22 cellular contexts compared by ENCODE assay signal in the genomic region with DNA sequence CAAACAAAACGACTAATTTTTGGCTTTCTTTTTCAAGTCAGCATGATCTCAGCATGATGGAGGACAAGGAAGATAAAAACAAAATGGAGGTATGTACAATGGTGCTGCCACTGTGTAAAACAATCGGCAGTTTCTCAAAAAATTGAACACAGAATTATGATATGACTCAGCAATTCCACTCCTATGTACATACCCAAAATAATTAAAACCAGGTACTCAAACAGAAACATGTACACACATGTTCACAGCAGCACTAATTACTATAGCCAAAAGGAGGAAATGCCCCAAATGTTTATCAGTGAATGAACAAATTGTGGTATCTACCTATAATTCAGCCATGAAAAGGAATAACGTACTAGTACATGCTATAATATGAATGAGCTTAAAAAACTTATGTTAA. TPM values are rescaled to one million over a fixed set of nuclear protein-coding genes. Genes with fewer than 3 reads are reported as not detected.
A peak's percentile ranks its signal among the peaks of the same experiment; 100 is the strongest.
DNase-seq lines count a peak whose midpoint lies in the region; ATAC-seq and TF ChIP-seq lines count a peak whose summit lies in the region.
"Had no signal": no experiment of that assay in that cellular context is flagged by ENCODE, and none has a peak within 500 bp of the region (broad histone marks: within the 10 kb centered on the region; RNA-seq: fewer than 3 reads in every experiment).

No MANE protein-coding gene starts in this region.

- no peak overlapping the region for H3K4ac ChIP-seq in IMR-90 (ENCODE audit: low read depth, low read length)

- no peak overlapping the region for H3K27ac ChIP-seq in IMR-90 (ENCODE audit: insufficient read depth, low read length)
- peak overlapping the region; percentile 6 for H3K27ac ChIP-seq in smooth muscle cell (ENCODE audit: low read depth)
- H3K27ac ChIP-seq: SJCRH30 had no signal

- H3K14ac ChIP-seq in IMR-90 (replicated peaks; ENCODE audit: low read depth, low read length) = no peak overlapping the region

- no peak overlapping the region for H2AK9ac ChIP-seq in IMR-90 (replicated peaks; ENCODE audit: low read depth, low read length, poor library complexity)

- no peaks in the 10 kb centered on the region for H3F3A ChIP-seq in smooth muscle cell (ENCODE audit: low read depth)

- H3K4me1 ChIP-seq in IMR-90 (ENCODE audit: control insufficient read depth, insufficient read depth, low read length) = no peaks in the 10 kb centered on the region
- H3K4me1 ChIP-seq in smooth muscle cell (ENCODE audit: low read depth) = peaks cover under 1% of the 10 kb centered on the region
- H3K4me1 ChIP-seq: SJCRH30 had no signal

- H2AK5ac ChIP-seq in IMR-90 (ENCODE audit: low read depth, low read length) = no peak overlapping the region

- H2AFZ ChIP-seq in IMR-90 (replicated peaks; ENCODE audit: low read length, poor library complexity) (no peak overlapping the region), smooth muscle cell (ENCODE audit: low read depth) (no peak overlapping the region)

- dilution Hi-C loops in IMR-90 (cut with HindIII; ENCODE audit: low sequenced_read_pairs, unreplicated experiment) = no loop called here

- POLR2A ChIA-PET in IMR-90 (lab: Charles Lee; ENCODE audit: unreplicated experiment) = no interaction called here

- no peak overlapping the region for H3K9ac ChIP-seq in IMR-90 (ENCODE audit: low read depth, low read length)
- no peak overlapping the region for H3K9ac ChIP-seq in smooth muscle cell (ENCODE audit: low read depth)

- TF ChIP-seq RAD21 in IMR-90 (IDR thresholded peaks at IDR 0.05; ENCODE audit: low read length) = no peak

- no peak overlapping the region for H3K56ac ChIP-seq in IMR-90 (ENCODE audit: extremely low read depth, insufficient read depth, low read length)

- CTCF ChIA-PET in IMR-90 (lab: Yijun Ruan, JAX) = no interaction called here

- H3K36me3 Mint-ChIP-seq in activated T-cell treated with anti-CD3 and anti-CD28 coated beads, Interleukin-2, amount 50 U/mL, for 72 hours (ENCODE audit: insufficient read depth in 2 of 2) = peaks cover 2 to 5% of the 10 kb centered on the region in 2 donors

- no peak overlapping the region for H3K4me3 Mint-ChIP-seq in activated T-cell treated with anti-CD3 and anti-CD28 coated beads, Interleukin-2, amount 50 U/mL, for 72 hours
- H3K4me3 Mint-ChIP-seq: B cell, CD14-positive monocyte, HFFc6 had no signal

- no peak for DNase-seq in activated T-cell treated with anti-CD3 and anti-CD28 coated beads, Interleukin-2, amount 50 U/mL, for 72 hours
- DNase-seq in activated T-cell treated with anti-CD3 and anti-CD28 coated beads, Interleukin-2, amount 50 U/mL, for 48 hours = no peak
- DNase-seq in IMR-90 (no peak), epithelial cell of esophagus (ENCODE audit: low read depth) (peak; percentile 42), smooth muscle cell (lab: John Stamatoyannopoulos, UW; ENCODE audit: unreplicated experiment) (no peak)
- DNase-seq: GDM1, HFFc6, Kasumi-1, MG63, NCI-H1105 treated with DMSO at 0.1 percent for 48 hours, NCI-H1694, NCI-H2081, NCI-H2171, NCI-H345, NCI-H524 treated with DMSO at 0.1 percent for 48 hours, OCI-M1, SJCRH30 had no signal

- H3K36me3 ChIP-seq in IMR-90 (ENCODE audit: control insufficient read depth, insufficient read depth, low read length) (peaks cover 2% of the 10 kb centered on the region; the same call in 1 of the 2 replicates), smooth muscle cell (ENCODE audit: low read depth) (no peaks in the 10 kb centered on the region)
- H3K36me3 ChIP-seq: MG63, SJCRH30 had no signal

- H4K5ac ChIP-seq in IMR-90 (ENCODE audit: low read depth, low read length) = no peak overlapping the region

- no peak overlapping the region for H2BK120ac ChIP-seq in IMR-90 (ENCODE audit: low read depth, low read length)

- H3K4me3 ChIP-seq in IMR-90 (ENCODE audit: insufficient read depth, low read depth, low read length) (no peak overlapping the region), epithelial cell of esophagus (ENCODE audit: low read length) (no peak overlapping the region), smooth muscle cell (no peak overlapping the region)
- H3K4me3 ChIP-seq: MG63, SJCRH30 had no signal

- no peaks in the 10 kb centered on the region for H3K27me3 Mint-ChIP-seq in activated T-cell treated with anti-CD3 and anti-CD28 coated beads, Interleukin-2, amount 50 U/mL, for 72 hours (ENCODE audit: low read depth)
- H3K27me3 Mint-ChIP-seq: B cell had no signal

- ATAC-seq in activated T-cell treated with anti-CD3 and anti-CD28 coated beads, Interleukin-2, amount 50 U/mL, for 72 hours (replicated peaks in 1 of 2) = no peak
- ATAC-seq in IMR-90 (ENCODE audit: low read depth) (no peak), HG03571 (IDR thresholded peaks at IDR 0.05; ENCODE audit: unreplicated experiment) (no peak), GM18505 (IDR thresholded peaks at IDR 0.05; ENCODE audit: unreplicated experiment) (no peak), HG02571 (IDR thresholded peaks at IDR 0.05; ENCODE audit: unreplicated experiment) (no peak)

- H3K9me3 ChIP-seq in IMR-90 (ENCODE audit: control insufficient read depth, insufficient read depth, low read length) = no peaks in the 10 kb centered on the region
- H3K9me3 ChIP-seq in smooth muscle cell (replicated peaks; ENCODE audit: low read depth) = no peaks in the 10 kb centered on the region
- H3K9me3 ChIP-seq: MG63, SJCRH30 had no signal

- peaks cover 36 to 73% of the 10 kb centered on the region in 2 experiments for H3K79me1 ChIP-seq in IMR-90 (ENCODE audit: low read depth in 1 of 2, low read length in 2 of 2)

- H2BK15ac ChIP-seq in IMR-90 (ENCODE audit: low read depth, low read length) = no peak overlapping the region

- no peak overlapping the region for H3K18ac ChIP-seq in IMR-90 (ENCODE audit: low read depth, low read length)

- no peak overlapping the region for H3K4me2 ChIP-seq in IMR-90 (ENCODE audit: low read depth, low read length)
- H3K4me2 ChIP-seq in smooth muscle cell = no peak overlapping the region

- peaks cover 85% of the 10 kb centered on the region for H3K79me2 ChIP-seq in smooth muscle cell (ENCODE audit: low read depth)

- H4K8ac ChIP-seq in IMR-90 (ENCODE audit: low read depth in 2 of 2, low read length in 2 of 2) = no peak overlapping the region

- H4K91ac ChIP-seq in IMR-90 (ENCODE audit: insufficient read depth, low read depth, low read length) = no peak overlapping the region

- H3K23ac ChIP-seq in IMR-90 (ENCODE audit: low read depth, low read length) = no peak overlapping the region

- H3K27ac Mint-ChIP-seq in activated T-cell treated with anti-CD3 and anti-CD28 coated beads, Interleukin-2, amount 50 U/mL, for 72 hours = peak overlapping the region; percentile 37
- H3K27ac Mint-ChIP-seq: B cell, HFFc6 had no signal

- H4K20me1 ChIP-seq in IMR-90 (ENCODE audit: insufficient read depth, low read length) (peaks cover 22% of the 10 kb centered on the region), smooth muscle cell (ENCODE audit: low read depth) (peaks cover 89% of the 10 kb centered on the region)

- peaks cover 5% of the 10 kb centered on the region; the same call in 1 of the 2 replicates for H3K9me1 ChIP-seq in IMR-90 (ENCODE audit: insufficient read depth, low read length)

- TF ChIP-seq POLR2A in IMR-90 (IDR thresholded peaks at IDR 0.05; ENCODE audit: low read depth, low read length) (no peak), GM18505 (IDR thresholded peaks at IDR 0.05; ENCODE audit: borderline replicate concordance, extremely low read depth, insufficient read depth, insufficient read length) (no peak)

- in situ Hi-C loops in IMR-90 (cut with MboI; ENCODE audit: low sequenced_read_pairs) = no loop called here

- H3K27me3 ChIP-seq in IMR-90 (ENCODE audit: control insufficient read depth, insufficient read depth, low read length) (no peaks in the 10 kb centered on the region), smooth muscle cell (ENCODE audit: low read depth) (no peaks in the 10 kb centered on the region)
- H3K27me3 ChIP-seq: MG63, SJCRH30 had no signal

- H3K4me1 Mint-ChIP-seq in activated T-cell treated with anti-CD3 and anti-CD28 coated beads, Interleukin-2, amount 50 U/mL, for 72 hours (ENCODE audit: low read depth) = peaks cover 15% of the 10 kb centered on the region

- intact Hi-C loops in IMR-90 (cut with micrococcal nuclease) = no loop called here

- BruUV-seq in IMR-90 (replicated peaks; lab: Mats Ljungman, UMichigan) = no TSS peak

- peaks cover 0 to 2% of the 10 kb centered on the region in 2 donors for H3K9me3 Mint-ChIP-seq in activated T-cell treated with anti-CD3 and anti-CD28 coated beads, Interleukin-2, amount 50 U/mL, for 72 hours
- H3K9me3 Mint-ChIP-seq: HFFc6 had no signal

- WGBS in IMR-90 (ENCODE audit: extremely low coverage in 2 of 2, insufficient read length in 1 of 2), 2 experiments = no CpG with 5 or more reads among the region's 3 CpGs
- WGBS in smooth muscle cell (ENCODE audit: low lambda C conversion rate) = 94% methylated on average over 3 of the region's 3 CpGs

- TF ChIP-seq CTCF in IMR-90 (conservative IDR thresholded peaks at IDR 0.05; ENCODE audit: low read depth, low read length) (no peak), epithelial cell of esophagus (IDR thresholded peaks at IDR 0.05; ENCODE audit: insufficient read depth, low read depth, low read length, missing control alignments) (no peak), smooth muscle cell (IDR thresholded peaks at IDR 0.05; ENCODE audit: borderline replicate concordance, insufficient read depth, poor library complexity, severe bottlenecking) (no peak)

- H2BK5ac ChIP-seq in IMR-90 (ENCODE audit: low read depth, low read length, poor library complexity, severe bottlenecking) = no peak overlapping the region

- H2BK20ac ChIP-seq in IMR-90 (ENCODE audit: low read depth, low read length) = no peak overlapping the region

TF ChIP-seq in IMR-90, 13 proteins besides CTCF, POLR2A, EP300 and RAD21 (continues in another document):
- TF ChIP-seq FOS (IDR thresholded peaks at IDR 0.05; ENCODE audit: low read depth, low read length) (no peak), CEBPB (IDR thresholded peaks at IDR 0.05; ENCODE audit: low read depth, low read length) (no peak), NFE2L2 (IDR thresholded peaks at IDR 0.05; ENCODE audit: low read depth, low read length) (peak; percentile 79), MAFK (IDR thresholded peaks at IDR 0.05; ENCODE audit: low read depth, low read length) (peak; percentile 57)

RNA-seq across cellular contexts. Expression of a gene that starts 29.9 kb away (rescaled TPM):
- total RNA-seq in activated T-cell treated with anti-CD3 and anti-CD28 coated beads, Interleukin-2, amount 50 U/mL, for 72 hours = 10 to 100 TPM; 19.5 to 19.8 TPM
- total RNA-seq in IMR-90 (2012; rRNA removed) (24.9 and 40.8 TPM in 2 replicates), smooth muscle cell (44.0 and 59.6 TPM in 2 replicates)
- polyA plus RNA-seq in IMR-90 (2012; rRNA removed) (6.7 and 9.0 TPM in 2 replicates), smooth muscle cell (17.0 TPM in 2 replicates)
- polyA plus RNA-seq in IMR-90 (2012; cell fraction: cytosol; rRNA removed) = 0.88 and 3.8 TPM in 2 replicates
- 2.5 and 11.4 TPM in 2 replicates for polyA plus RNA-seq in IMR-90 (2012; cell fraction: nucleus; rRNA removed; ENCODE audit: low replicate concordance)
